Comparison of ENCODE assay signal across 27 cellular contexts in genomic region chr6:23952214-23952613, GRCh38.
"Had no signal": no experiment of that assay in that cellular context is flagged by ENCODE, and none has a peak within 500 bp of the region (broad histone marks: within the 10 kb centered on the region; RNA-seq: fewer than 3 reads in every experiment).

No MANE protein-coding gene starts in this region.

- H2AFZ ChIP-seq: hepatocyte, parathyroid adenoma had no signal

- H3K36me3 Mint-ChIP-seq: memory B cell; naive thymus-derived CD8-positive, alpha-beta T cell; stimulated activated memory B cell treated with anti-CD40 and anti-IgM and Interleukin-4, amounts not matched to agents 10 μg/mL and 1 μg/mL and 100 μg/mL, for 72 hours had no signal

- H3K4me1 Mint-ChIP-seq: memory B cell; naive thymus-derived CD8-positive, alpha-beta T cell; neural crest cell; stimulated activated memory B cell treated with anti-CD40 and anti-IgM and Interleukin-4, amounts not matched to agents 10 μg/mL and 1 μg/mL and 100 μg/mL, for 72 hours had no signal

- H3K4me3 ChIP-seq: heart right ventricle, hepatocyte, left ventricle myocardium inferior, lung, psoas muscle, right atrium auricular region, right lobe of liver, smooth muscle cell, stomach, testis, thyroid gland, upper lobe of right lung had no signal

- H3K27me3 ChIP-seq: hepatocyte, neutrophil, right atrium auricular region, right lobe of liver, stomach, testis, thyroid gland, upper lobe of right lung had no signal

- H3K79me2 ChIP-seq: hepatocyte, parathyroid adenoma had no signal

- H3K27me3 Mint-ChIP-seq: memory B cell; stimulated activated memory B cell treated with anti-CD40 and anti-IgM and Interleukin-4, amounts not matched to agents 10 μg/mL and 1 μg/mL and 100 μg/mL, for 72 hours had no signal

- H3K4me2 ChIP-seq: hepatocyte had no signal

- H3K27ac ChIP-seq: heart right ventricle, hepatocyte, left ventricle myocardium inferior, neutrophil, parathyroid adenoma, psoas muscle, right atrium auricular region, right lobe of liver, stomach, testis, thyroid gland, upper lobe of right lung had no signal

- H3K9ac ChIP-seq: parathyroid adenoma had no signal

- DNase-seq: heart right ventricle; islet precursor cell; left ventricle myocardium inferior; naive thymus-derived CD8-positive, alpha-beta T cell; occipital lobe; psoas muscle; right lobe of liver; stimulated activated CD4-positive, alpha-beta T cell treated with anti-CD3 and anti-CD28 coated beads, Interleukin-1b, Interleukin-23, amount 100 ng/mL, for 48 hours; stimulated activated CD4-positive, alpha-beta T cell treated with anti-CD3 and anti-CD28 coated beads, Interleukin-2, amount 100 ng/mL, for 48 hours; stimulated activated CD4-positive, alpha-beta T cell treated with anti-CD3 and anti-CD28 coated beads, Interleukin-4, amount 100 ng/mL, for 4 hours; stimulated activated CD8-positive, alpha-beta memory T cell treated with anti-CD3 and anti-CD28 coated beads, Interleukin-4, amount 100 ng/mL, for 48 hours; stimulated activated naive CD8-positive, alpha-beta T cell treated with anti-CD3 and anti-CD28 coated beads, Interleukin-15, Interleukin-2, amounts not matched to agents 100 U/mL and 50 U/mL, for 24 hours; stomach; testis; thyroid gland; trophoblast cell; upper lobe of right lung had no signal

- H3K36me3 ChIP-seq: heart right ventricle, left ventricle myocardium inferior, neutrophil, right atrium auricular region, right lobe of liver, stomach, thyroid gland, upper lobe of right lung had no signal

- H3K9me3 Mint-ChIP-seq: memory B cell, nephron had no signal

- H3K9me3 ChIP-seq: heart right ventricle, left ventricle myocardium inferior, neutrophil, psoas muscle, right atrium auricular region, right lobe of liver, stomach, testis, thyroid gland, upper lobe of right lung had no signal

- H3K4me3 Mint-ChIP-seq: memory B cell; naive thymus-derived CD8-positive, alpha-beta T cell; nephron; neural crest cell; stimulated activated memory B cell treated with anti-CD40 and anti-IgM and Interleukin-4, amounts not matched to agents 10 μg/mL and 1 μg/mL and 100 μg/mL, for 72 hours had no signal

- ATAC-seq: heart right ventricle; naive thymus-derived CD8-positive, alpha-beta T cell; psoas muscle; right lobe of liver; stimulated activated memory B cell treated with anti-CD40 and anti-IgM and Interleukin-4, amounts not matched to agents 10 μg/mL and 1 μg/mL and 100 μg/mL, for 72 hours; stimulated activated naive CD8-positive, alpha-beta T cell treated with anti-CD3 and anti-CD28 coated beads, Interleukin-15, Interleukin-2, amounts not matched to agents 100 U/mL and 50 U/mL, for 24 hours; upper lobe of right lung had no signal

- H3K4me1 ChIP-seq: heart right ventricle, left ventricle myocardium inferior, parathyroid adenoma, psoas muscle, right atrium auricular region, right lobe of liver, stomach, testis, thyroid gland, upper lobe of right lung had no signal

- H3K27ac Mint-ChIP-seq: memory B cell; nephron; stimulated activated memory B cell treated with anti-CD40 and anti-IgM and Interleukin-4, amounts not matched to agents 10 μg/mL and 1 μg/mL and 100 μg/mL, for 72 hours had no signal
